Comparison of ENCODE assay signal across 7 cellular contexts in genomic region chr12:9421520-9422086, GRCh38.
DNase-seq lines count a peak whose midpoint lies in the region; ATAC-seq, FAIRE-seq and TF ChIP-seq lines count a peak whose summit lies in the region.
"Not testable (repeated sequence)": the region's sequence is repeated elsewhere in the genome, so short reads cannot be mapped to it uniquely, and the experiment has no call there.

No MANE protein-coding gene starts in this region.

- not testable (repeated sequence) for H3K4me1 Mint-ChIP-seq in endodermal cell; stimulated activated effector memory CD8-positive, alpha-beta T cell treated with anti-CD3 and anti-CD28 coated beads, Interleukin-12 subunit alpha, Interleukin-12 subunit beta, amount 100 ng/mL, for 72 hours

- peak; percentile 58 for FAIRE-seq in GM12892 (lab: Jason Lieb, UNC)

- not testable (repeated sequence) for H3K4me1 ChIP-seq in endodermal cell (ENCODE audit: control insufficient read depth, insufficient read depth, low read length)

- not testable (repeated sequence) for H3K36me3 ChIP-seq in endodermal cell (ENCODE audit: control insufficient read depth, insufficient read depth, low read length)

- not testable (repeated sequence) for H3K4me3 ChIP-seq in endodermal cell (ENCODE audit: low read length)

- H3K9me3 Mint-ChIP-seq in endodermal cell; stimulated activated effector memory CD8-positive, alpha-beta T cell treated with anti-CD3 and anti-CD28 coated beads, Interleukin-12 subunit alpha, Interleukin-12 subunit beta, amount 100 ng/mL, for 72 hours: not testable (repeated sequence)

- not testable (repeated sequence) for H3K9me3 ChIP-seq in endodermal cell (ENCODE audit: control insufficient read depth, low read length)

- peaks cover 24% of the 10 kb centered on the region for H3K36me3 Mint-ChIP-seq in endodermal cell (ENCODE audit: low read depth)
- peaks cover 19% of the 10 kb centered on the region for H3K36me3 Mint-ChIP-seq in stimulated activated effector memory CD8-positive, alpha-beta T cell treated with anti-CD3 and anti-CD28 coated beads, Interleukin-12 subunit alpha, Interleukin-12 subunit beta, amount 100 ng/mL, for 72 hours

- TF ChIP-seq CTCF in endodermal cell (conservative IDR thresholded peaks at IDR 0.05): not testable (repeated sequence)

- 98% methylated on average over 6 of the region's 18 CpGs; no CpG with 5 or more reads in 1 of the 2 experiments for WGBS in endodermal cell (ENCODE audit: insufficient coverage in 1 of 2, insufficient read length in 1 of 2), 2 experiments

- DNase-seq in GM12892 (ENCODE audit: insufficient read length); stimulated activated effector memory CD8-positive, alpha-beta T cell treated with anti-CD3 and anti-CD28 coated beads, Interleukin-12 subunit alpha, Interleukin-12 subunit beta, amount 100 ng/mL, for 72 hours (ENCODE audit: low spot score in 2 of 2): not testable (repeated sequence)
- DNase-seq in RPMI8226: peak; percentile 68
- DNase-seq in endodermal cell: peak; percentile 20

- TF ChIP-seq POLR2A in GM12892 (IDR thresholded peaks at IDR 0.05; ENCODE audit: low read depth, low read length): not testable (repeated sequence)

- peak; percentile 65 for ATAC-seq in GM19372 (IDR thresholded peaks at IDR 0.05; ENCODE audit: low read depth, unreplicated experiment)
- ATAC-seq in GM21619 (IDR thresholded peaks at IDR 0.05; ENCODE audit: unreplicated experiment): peak; percentile 62
- peak; percentile 41 for ATAC-seq in HG02981 (IDR thresholded peaks at IDR 0.05; ENCODE audit: unreplicated experiment)
- peak; percentile 36 for ATAC-seq in stimulated activated effector memory CD8-positive, alpha-beta T cell treated with anti-CD3 and anti-CD28 coated beads, Interleukin-12 subunit alpha, Interleukin-12 subunit beta, amount 100 ng/mL, for 72 hours

- H3K27me3 Mint-ChIP-seq in endodermal cell (ENCODE audit: insufficient read depth): not testable (repeated sequence)

- not testable (repeated sequence) for H3K9ac ChIP-seq in endodermal cell (ENCODE audit: extremely low read depth, low read length, poor library complexity, severe bottlenecking)

- H3K4me3 Mint-ChIP-seq in endodermal cell; stimulated activated effector memory CD8-positive, alpha-beta T cell treated with anti-CD3 and anti-CD28 coated beads, Interleukin-12 subunit alpha, Interleukin-12 subunit beta, amount 100 ng/mL, for 72 hours: not testable (repeated sequence)

- not testable (repeated sequence) for H3K27ac Mint-ChIP-seq in endodermal cell; stimulated activated effector memory CD8-positive, alpha-beta T cell treated with anti-CD3 and anti-CD28 coated beads, Interleukin-12 subunit alpha, Interleukin-12 subunit beta, amount 100 ng/mL, for 72 hours

- not testable (repeated sequence) for H3K27me3 ChIP-seq in endodermal cell (ENCODE audit: control insufficient read depth, insufficient read depth, low read length, poor library complexity, severe bottlenecking)

- not testable (repeated sequence) for H3K27ac ChIP-seq in endodermal cell (ENCODE audit: low read depth, low read length)
